12 cellular contexts compared by ENCODE assay signal in genomic region chr5:57199866-57200265, GRCh38. TPM values are rescaled to one million over a fixed set of nuclear protein-coding genes. Genes with fewer than 3 reads are reported as not detected.
DNase-seq lines count a peak whose midpoint lies in the region; ATAC-seq and TF ChIP-seq lines count a peak whose summit lies in the region.
"Had no signal": no experiment of that assay in that cellular context is flagged by ENCODE, and none has a peak within 500 bp of the region (broad histone marks: within the 10 kb centered on the region; RNA-seq: fewer than 3 reads in every experiment).

No MANE protein-coding gene starts in this region.

- H3K27ac Mint-ChIP-seq in activated naive CD4-positive, alpha-beta T cell treated with anti-CD3 and anti-CD28 coated beads, Interleukin-2, amount 50 U/mL, for 24 hours, result peak overlapping the region; percentile 52
- peak overlapping the region; percentile 77 for H3K27ac Mint-ChIP-seq in endothelial cell (ENCODE audit: unreplicated experiment)

- peaks cover 88% of the 10 kb centered on the region for H3K4me1 Mint-ChIP-seq in activated naive CD4-positive, alpha-beta T cell treated with anti-CD3 and anti-CD28 coated beads, Interleukin-2, amount 50 U/mL, for 24 hours
- peaks cover 14% of the 10 kb centered on the region for H3K4me1 Mint-ChIP-seq in endothelial cell (ENCODE audit: unreplicated experiment)

- peak overlapping the region; percentile 24 for H3K4me3 Mint-ChIP-seq in activated naive CD4-positive, alpha-beta T cell treated with anti-CD3 and anti-CD28 coated beads, Interleukin-2, amount 50 U/mL, for 24 hours
- no peak overlapping the region for H3K4me3 Mint-ChIP-seq in endothelial cell (ENCODE audit: unreplicated experiment)

- no peaks in the 10 kb centered on the region for H3K36me3 ChIP-seq in thyroid gland

- DNase-seq in activated naive CD4-positive, alpha-beta T cell treated with Interleukin-2 at 50 U/mL for 16 hours, result no peak
- DNase-seq in SKM-1 treated with dmso at 0.1 percent for 144 hours (lab: John Stamatoyannopoulos, UW; ENCODE audit: unreplicated experiment) (peak; percentile 49), endothelial cell (ENCODE audit: low spot score) (no peak), thyroid gland (peak; percentile 60 to 67)
- DNase-seq: brain microvascular endothelial cell, hippocampal formation, Karpas-422, NCI-H2081 had no signal

- no peaks in the 10 kb centered on the region for H3K9me3 Mint-ChIP-seq in activated naive CD4-positive, alpha-beta T cell treated with anti-CD3 and anti-CD28 coated beads, Interleukin-2, amount 50 U/mL, for 24 hours
- H3K9me3 Mint-ChIP-seq in endothelial cell (ENCODE audit: unreplicated experiment), result no peaks in the 10 kb centered on the region

- H3K27ac ChIP-seq in thyroid gland, result peak overlapping the region in 1 of 3 donors; percentile 41
- H3K27ac ChIP-seq: brain microvascular endothelial cell had no signal

- H3K36me3 Mint-ChIP-seq in activated naive CD4-positive, alpha-beta T cell treated with anti-CD3 and anti-CD28 coated beads, Interleukin-2, amount 50 U/mL, for 24 hours, result peaks cover 4% of the 10 kb centered on the region
- H3K36me3 Mint-ChIP-seq in endothelial cell (ENCODE audit: low read depth, unreplicated experiment), result no peaks in the 10 kb centered on the region

- peaks cover 32 to 46% of the 10 kb centered on the region in 2 donors for H3K4me1 ChIP-seq in thyroid gland

- TF ChIP-seq POLR2A in thyroid gland (IDR thresholded peaks at IDR 0.05), result no peak

- H3K4me3 ChIP-seq in thyroid gland (replicated peaks in 1 of 3), result no peak overlapping the region

- intact Hi-C loops in thyroid gland (cut with DNase I), result no loop called here

- ATAC-seq in GM21786 (IDR thresholded peaks at IDR 0.05; ENCODE audit: unreplicated experiment) (no peak), HG03108 (IDR thresholded peaks at IDR 0.05; ENCODE audit: unreplicated experiment) (no peak), GM21723 (IDR thresholded peaks at IDR 0.05; ENCODE audit: unreplicated experiment) (no peak)

- H3K9me3 ChIP-seq in thyroid gland, result no peaks in the 10 kb centered on the region

- TF ChIP-seq CTCF in endothelial cell (IDR thresholded peaks at IDR 0.05; ENCODE audit: unreplicated experiment), result no peak
- no peak for TF ChIP-seq CTCF in thyroid gland (IDR thresholded peaks at IDR 0.05)

- WGBS in thyroid gland, 2 donors, result 22 to 37% methylated on average over 8 of the region's 8 CpGs

- H3K27me3 Mint-ChIP-seq in activated naive CD4-positive, alpha-beta T cell treated with anti-CD3 and anti-CD28 coated beads, Interleukin-2, amount 50 U/mL, for 24 hours, result no peaks in the 10 kb centered on the region
- peaks cover 4% of the 10 kb centered on the region for H3K27me3 Mint-ChIP-seq in endothelial cell (ENCODE audit: unreplicated experiment)

- no peaks in the 10 kb centered on the region for H3K27me3 ChIP-seq in thyroid gland
- H3K27me3 ChIP-seq: brain microvascular endothelial cell had no signal

RNA-seq across cellular contexts. Expression of gene GPBP1, which starts 26.0 kb away (rescaled TPM):
- 68.9 TPM for total RNA-seq in endothelial cell (ENCODE audit: unreplicated experiment)
- 100 to 1,000 TPM in 2 of 4 donors, 10 to 100 TPM in 2; 89.4 to 109 (median 99.4) TPM for total RNA-seq in thyroid gland

Comparison
In these comparisons a context has a peak if more than half of its experiments do, and no peak if none do; other contexts are left out.
1. DNase-seq: peak in SKM-1 treated with dmso at 0.1 percent for 144 hours (single experiment) and thyroid gland (2 of 2); none in activated naive CD4-positive, alpha-beta T cell treated with Interleukin-2 at 50 U/mL for 16 hours (single experiment) and endothelial cell (single experiment).